In genomic region chr9:129733632-129733953, GRCh38 we compare ENCODE assay signal across 1 cellular context.
TF ChIP-seq lines count a peak whose summit lies in the region.

No MANE protein-coding gene starts in this region.

TF ChIP-seq in IMR-90, 13 proteins besides CTCF, POLR2A, EP300 and RAD21 (continued from another document):
- TF ChIP-seq RCOR1 (IDR thresholded peaks at IDR 0.05; ENCODE audit: insufficient replicate concordance, low read length) (no peak), SMC3 (IDR thresholded peaks at IDR 0.05; ENCODE audit: low read depth, low read length) (no peak), MAFK (IDR thresholded peaks at IDR 0.05; ENCODE audit: low read depth, low read length) (no peak), CEBPB (IDR thresholded peaks at IDR 0.05; ENCODE audit: low read depth, low read length) (no peak), FOS (IDR thresholded peaks at IDR 0.05; ENCODE audit: low read depth, low read length) (no peak), MXI1 (IDR thresholded peaks at IDR 0.05; ENCODE audit: borderline replicate concordance, low read depth, low read length) (no peak), MAZ (IDR thresholded peaks at IDR 0.05; ENCODE audit: borderline replicate concordance, low read depth, low read length) (no peak), NFE2L2 (IDR thresholded peaks at IDR 0.05; ENCODE audit: low read depth, low read length) (no peak), USF2 (IDR thresholded peaks at IDR 0.05; ENCODE audit: low read depth, low read length) (no peak), ELK1 (IDR thresholded peaks at IDR 0.05; ENCODE audit: borderline replicate concordance, low read depth, low read length) (no peak)
